In the genomic region with DNA sequence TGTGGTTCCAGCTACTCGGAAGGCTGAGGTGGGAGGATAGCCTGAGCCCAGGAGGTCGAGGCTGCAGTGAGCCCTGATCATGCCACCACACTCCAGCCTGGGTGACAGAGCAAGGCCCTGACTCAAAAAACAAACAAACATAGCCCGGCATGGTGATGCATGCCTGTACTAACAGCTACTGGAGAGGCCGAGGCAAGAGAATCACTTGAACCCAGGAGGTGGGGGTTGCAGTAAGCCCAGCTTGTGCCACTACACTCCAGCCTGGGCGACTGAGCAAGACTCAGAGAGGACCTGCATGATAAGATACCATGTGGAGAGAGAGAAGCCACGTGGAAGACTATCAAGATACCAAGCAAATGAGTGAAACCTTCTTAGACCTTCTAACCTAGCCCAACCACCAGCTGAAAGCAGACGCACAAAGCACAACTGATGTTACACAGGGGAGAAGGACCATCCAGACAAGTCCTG, we compare ENCODE assay signal across 1 cellular context.
TF ChIP-seq lines count a peak whose summit lies in the region.

No MANE protein-coding gene starts in this region.

TF ChIP-seq in A549, 52 proteins besides CTCF, POLR2A, EP300 and RAD21 (continued from another document):
- TF ChIP-seq, protein P1, sequence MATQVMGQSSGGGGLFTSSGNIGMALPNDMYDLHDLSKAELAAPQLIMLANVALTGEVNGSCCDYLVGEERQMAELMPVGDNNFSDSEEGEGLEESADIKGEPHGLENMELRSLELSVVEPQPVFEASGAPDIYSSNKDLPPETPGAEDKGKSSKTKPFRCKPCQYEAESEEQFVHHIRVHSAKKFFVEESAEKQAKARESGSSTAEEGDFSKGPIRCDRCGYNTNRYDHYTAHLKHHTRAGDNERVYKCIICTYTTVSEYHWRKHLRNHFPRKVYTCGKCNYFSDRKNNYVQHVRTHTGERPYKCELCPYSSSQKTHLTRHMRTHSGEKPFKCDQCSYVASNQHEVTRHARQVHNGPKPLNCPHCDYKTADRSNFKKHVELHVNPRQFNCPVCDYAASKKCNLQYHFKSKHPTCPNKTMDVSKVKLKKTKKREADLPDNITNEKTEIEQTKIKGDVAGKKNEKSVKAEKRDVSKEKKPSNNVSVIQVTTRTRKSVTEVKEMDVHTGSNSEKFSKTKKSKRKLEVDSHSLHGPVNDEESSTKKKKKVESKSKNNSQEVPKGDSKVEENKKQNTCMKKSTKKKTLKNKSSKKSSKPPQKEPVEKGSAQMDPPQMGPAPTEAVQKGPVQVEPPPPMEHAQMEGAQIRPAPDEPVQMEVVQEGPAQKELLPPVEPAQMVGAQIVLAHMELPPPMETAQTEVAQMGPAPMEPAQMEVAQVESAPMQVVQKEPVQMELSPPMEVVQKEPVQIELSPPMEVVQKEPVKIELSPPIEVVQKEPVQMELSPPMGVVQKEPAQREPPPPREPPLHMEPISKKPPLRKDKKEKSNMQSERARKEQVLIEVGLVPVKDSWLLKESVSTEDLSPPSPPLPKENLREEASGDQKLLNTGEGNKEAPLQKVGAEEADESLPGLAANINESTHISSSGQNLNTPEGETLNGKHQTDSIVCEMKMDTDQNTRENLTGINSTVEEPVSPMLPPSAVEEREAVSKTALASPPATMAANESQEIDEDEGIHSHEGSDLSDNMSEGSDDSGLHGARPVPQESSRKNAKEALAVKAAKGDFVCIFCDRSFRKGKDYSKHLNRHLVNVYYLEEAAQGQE (IDR thresholded peaks at IDR 0.05), result no peak
- no peak for TF ChIP-seq CEBPB (IDR thresholded peaks at IDR 0.05)
